Comparison of ENCODE assay signal across 34 cellular contexts in genomic region chr10:34272316-34272715, GRCh38.
"Had no signal": no experiment of that assay in that cellular context is flagged by ENCODE, and none has a peak within 500 bp of the region (broad histone marks: within the 10 kb centered on the region; RNA-seq: fewer than 3 reads in every experiment).

No MANE protein-coding gene starts in this region.

- H3K27ac ChIP-seq: KMS-11 had no signal

- H3K4me2 ChIP-seq: KMS-11 had no signal

- H3K9me3 ChIP-seq: MG63 had no signal

- H3K9ac ChIP-seq: KMS-11 had no signal

- H3K4me3 ChIP-seq: MG63 had no signal

- DNase-seq: Karpas-422, Kasumi-1, KG1, MG63, MM.1S, MV-4-11, NCI-H1048, NCI-H1092, NCI-H1092 treated with DMSO at 0.1 percent for 48 hours, NCI-H1105, NCI-H1105 treated with DMSO at 0.1 percent for 48 hours, NCI-H1417, NCI-H1417 treated with DMSO at 0.1 percent for 48 hours, NCI-H1436, NCI-H1436 treated with DMSO at 0.1 percent for 48 hours, NCI-H146, NCI-H1694, NCI-H1694 treated with DMSO at 0.1 percent for 48 hours, NCI-H187, NCI-H187 treated with DMSO at 0.1 percent for 48 hours, NCI-H1930, NCI-H2029, NCI-H2029 treated with DMSO at 0.1 percent for 48 hours, NCI-H2081, NCI-H2081 treated with DMSO at 0.1 percent for 48 hours, NCI-H2107, NCI-H2171, NCI-H2171 treated with DMSO at 0.1 percent for 48 hours, NCI-H2227 treated with DMSO at 0.1 percent for 48 hours, NCI-H226, NCI-H345, NCI-H446, NCI-H446 treated with DMSO at 0.1 percent for 48 hours had no signal

- H3K36me3 ChIP-seq: MG63 had no signal

- H3K27me3 ChIP-seq: MG63 had no signal
